28 cellular contexts compared by ENCODE assay signal in the genomic region with DNA sequence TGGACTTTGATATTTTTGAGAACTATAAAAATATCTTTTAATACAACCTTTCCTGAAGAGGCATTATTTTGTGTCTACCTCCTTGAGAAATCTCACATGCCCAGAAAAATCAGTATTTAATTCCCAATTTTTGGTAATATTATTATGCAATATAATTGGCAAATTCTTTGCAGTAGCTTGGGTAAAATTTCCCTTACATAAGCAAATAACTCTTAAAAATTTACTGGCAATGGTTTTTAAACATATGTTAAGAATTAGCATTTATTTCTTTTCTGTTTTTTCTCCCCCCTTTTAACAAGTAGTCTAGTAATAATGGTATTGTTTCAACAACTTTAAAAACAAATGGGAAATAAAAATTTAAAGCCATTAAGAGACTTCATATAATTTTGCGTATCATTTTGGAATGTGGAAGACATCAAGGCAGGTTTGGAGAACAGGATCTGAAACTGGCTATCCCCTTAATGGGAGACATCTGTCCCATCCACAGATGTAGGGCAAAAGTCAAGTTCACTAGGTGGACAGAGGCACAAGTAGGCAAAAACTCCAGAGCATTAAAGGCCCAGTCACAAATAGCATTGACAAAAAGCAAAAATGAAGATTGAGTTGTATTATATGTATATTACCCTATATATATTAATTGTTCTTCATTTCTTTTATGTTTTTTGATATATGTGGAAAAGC.
"Had no signal": no experiment of that assay in that cellular context is flagged by ENCODE, and none has a peak within 500 bp of the region (broad histone marks: within the 10 kb centered on the region; RNA-seq: fewer than 3 reads in every experiment).

No MANE protein-coding gene starts in this region.

- H3K4me3 ChIP-seq: coronary artery, esophagus squamous epithelium, gastroesophageal sphincter, heart right ventricle, lower lobe of right lung, ovary, psoas muscle, skin epidermis, spleen, testis, tibial artery had no signal

- DNase-seq: dermis blood vessel endothelial cell; effector memory CD4-positive, alpha-beta T cell; erythroblast; esophagus squamous epithelium; foreskin keratinocyte; glutamatergic neuron; heart right ventricle; hippocampal formation; kidney glomerular epithelial cell; left ventricle myocardium superior; lower lobe of right lung; natural killer cell; occipital lobe; ovary; posterior cingulate gyrus; psoas muscle; right cardiac atrium; spleen; stimulated activated CD4-positive, alpha-beta T cell treated with anti-CD3 and anti-CD28 coated beads, Interleukin-4, amount 100 ng/mL, for 4 hours; stimulated activated naive CD8-positive, alpha-beta T cell treated with anti-CD3 and anti-CD28 coated beads, Interleukin-15, Interleukin-2, amounts not matched to agents 100 U/mL and 50 U/mL, for 24 hours; substantia nigra; testis; tibial artery had no signal

- H3K9me3 ChIP-seq: esophagus squamous epithelium, gastroesophageal sphincter, heart right ventricle, lower lobe of right lung, ovary, psoas muscle, spleen, testis, tibial artery had no signal

- H3K27me3 ChIP-seq: esophagus squamous epithelium, foreskin keratinocyte, gastroesophageal sphincter, heart right ventricle, ovary, spleen, testis, tibial artery had no signal

- H3K27ac ChIP-seq: coronary artery, esophagus squamous epithelium, foreskin keratinocyte, gastroesophageal sphincter, heart right ventricle, lower lobe of right lung, ovary, psoas muscle, spleen, testis, tibial artery had no signal

- H3K36me3 ChIP-seq: esophagus squamous epithelium, gastroesophageal sphincter, heart right ventricle, lower lobe of right lung, ovary, spleen, tibial artery had no signal

- FAIRE-seq: islet of Langerhans had no signal

- ATAC-seq: foreskin keratinocyte; gastroesophageal sphincter; heart right ventricle; left ventricle myocardium superior; lower lobe of right lung; natural killer cell; psoas muscle; right cardiac atrium; stimulated activated memory B cell treated with anti-CD40 and anti-IgM and Interleukin-4, amounts not matched to agents 10 μg/mL and 1 μg/mL and 100 μg/mL, for 72 hours; stimulated activated naive CD8-positive, alpha-beta T cell treated with anti-CD3 and anti-CD28 coated beads, Interleukin-15, Interleukin-2, amounts not matched to agents 100 U/mL and 50 U/mL, for 24 hours had no signal

- H3K4me1 ChIP-seq: esophagus squamous epithelium, foreskin keratinocyte, gastroesophageal sphincter, heart right ventricle, spleen, testis, tibial artery had no signal
